In genomic region chr12:52735816-52736632, GRCh38 we compare ENCODE assay signal across 27 cellular contexts. TPM values are rescaled to one million over a fixed set of nuclear protein-coding genes. Genes with fewer than 3 reads are reported as not detected.
DNase-seq lines count a peak whose midpoint lies in the region; ATAC-seq, FAIRE-seq and TF ChIP-seq lines count a peak whose summit lies in the region.
"Had no signal": no experiment of that assay in that cellular context is flagged by ENCODE, and none has a peak within 500 bp of the region (broad histone marks: within the 10 kb centered on the region; RNA-seq: fewer than 3 reads in every experiment).

No MANE protein-coding gene starts in this region.

- intact Hi-C loops in HepG2 (cut with micrococcal nuclease; ENCODE audit: unreplicated experiment), result no loop called here
- intact Hi-C loops in upper lobe of right lung (cut with DNase I), result no loop called here

- no peak for FAIRE-seq in HepG2 (lab: Jason Lieb, UNC)
- FAIRE-seq: A204.1, D721Med, GM12878, GM19239 had no signal

- TF ChIP-seq CTCF in HepG2 (CRISPR knock-in tag; IDR thresholded peaks at IDR 0.05) (no peak), upper lobe of right lung (IDR thresholded peaks at IDR 0.05) (no peak)

- H3K4me3 ChIP-seq in HepG2 (replicated peaks in 1 of 3; ENCODE audit: insufficient read depth in 1 of 3, low read depth in 2 of 3, low read length in 3 of 3) (no peak overlapping the region), upper lobe of right lung (no peak overlapping the region)
- H3K4me3 ChIP-seq: BLaER1 treated with 17β-estradiol and CSF1 and Interleukin-3, amounts not matched to agents 10 nM and 100 nM; GM12878; GM23338; HAP-1 had no signal

- H3K9me3 Mint-ChIP-seq in stimulated activated effector memory CD8-positive, alpha-beta T cell treated with anti-CD3 and anti-CD28 coated beads, Interleukin-12 subunit alpha, Interleukin-12 subunit beta, amount 100 ng/mL, for 72 hours, result no peaks in the 10 kb centered on the region
- H3K9me3 Mint-ChIP-seq: CD4-positive, alpha-beta T cell had no signal

- 0% methylated on average over 5 of the region's 5 CpGs for WGBS in HepG2 (ENCODE audit: low lambda C conversion rate)

- no peaks in the 10 kb centered on the region for H3K79me2 ChIP-seq in HepG2 (ENCODE audit: insufficient read depth, low read length)

- H3K36me3 ChIP-seq in HepG2 (replicated peaks in 1 of 2; ENCODE audit: control insufficient read depth in 1 of 2, insufficient read depth in 2 of 2, low read length in 2 of 2) (no peaks in the 10 kb centered on the region), upper lobe of right lung (no peaks in the 10 kb centered on the region)
- H3K36me3 ChIP-seq: BE2C; BLaER1 treated with 17β-estradiol and CSF1 and Interleukin-3, amounts not matched to agents 10 nM and 100 nM; HAP-1 had no signal

- POLR2A ChIA-PET in HepG2 (lab: Yijun Ruan, JAX), result no interaction called here

- H3K4me3 Mint-ChIP-seq in stimulated activated effector memory CD8-positive, alpha-beta T cell treated with anti-CD3 and anti-CD28 coated beads, Interleukin-12 subunit alpha, Interleukin-12 subunit beta, amount 100 ng/mL, for 72 hours, result no peak overlapping the region
- H3K4me3 Mint-ChIP-seq: CD14-positive monocyte; CD4-positive, alpha-beta T cell; GM23338 had no signal

- H3K4me1 ChIP-seq in HepG2 (ENCODE audit: insufficient read depth, low read length) (no peaks in the 10 kb centered on the region), upper lobe of right lung (no peaks in the 10 kb centered on the region)
- H3K4me1 ChIP-seq: BE2C, HAP-1 had no signal

- peak; percentile 33 for DNase-seq in NCI-H2171 treated with DMSO at 0.1 percent for 48 hours (lab: John Stamatoyannopoulos, UW)
- no peak for DNase-seq in NCI-H2171 (lab: John Stamatoyannopoulos, UW)
- peak; percentile 7 for DNase-seq in NCI-H69 (lab: John Stamatoyannopoulos, UW)
- no peak for DNase-seq in HepG2 (ENCODE audit: low spot score)
- DNase-seq in stimulated activated effector memory CD8-positive, alpha-beta T cell treated with anti-CD3 and anti-CD28 coated beads, Interleukin-12 subunit alpha, Interleukin-12 subunit beta, amount 100 ng/mL, for 72 hours (ENCODE audit: low spot score in 2 of 2), result no peak
- DNase-seq in SK-N-DZ (ENCODE audit: low spot score), result no peak
- DNase-seq in upper lobe of right lung, result no peak
- DNase-seq: ACHN; AML-193; BE2C; CD4-positive, alpha-beta T cell; CD8-positive, alpha-beta memory T cell; DMS 273 treated with DMSO at 0.1 percent for 48 hours; DMS79; EL; GDM1 had no signal

- no TSS peak for BruUV-seq in HepG2 (replicated peaks; lab: Mats Ljungman, UMichigan)

- H3K27ac Mint-ChIP-seq in stimulated activated effector memory CD8-positive, alpha-beta T cell treated with anti-CD3 and anti-CD28 coated beads, Interleukin-12 subunit alpha, Interleukin-12 subunit beta, amount 100 ng/mL, for 72 hours, result no peak overlapping the region
- H3K27ac Mint-ChIP-seq: CD4-positive, alpha-beta T cell; GM23338 had no signal

- TF ChIP-seq POLR2A in HepG2 (IDR thresholded peaks at IDR 0.05; ENCODE audit: insufficient read depth in 1 of 2, low read depth in 2 of 2, low read length in 2 of 2), result no peak

- H2AFZ ChIP-seq in HepG2 (ENCODE audit: low read length), result no peak overlapping the region
- H2AFZ ChIP-seq: GM23338 had no signal

- H3K9me3 ChIP-seq in HepG2 (ENCODE audit: low read length) (no peaks in the 10 kb centered on the region), upper lobe of right lung (no peaks in the 10 kb centered on the region)
- H3K9me3 ChIP-seq: BE2C; BLaER1 treated with 17β-estradiol and CSF1 and Interleukin-3, amounts not matched to agents 10 nM and 100 nM; HAP-1 had no signal

- TF ChIP-seq RAD21 in HepG2 (CRISPR knock-in tag; IDR thresholded peaks at IDR 0.05), result no peak

- no peak for TF ChIP-seq EP300 in HepG2 (IDR thresholded peaks at IDR 0.05; ENCODE audit: low read depth in 2 of 2, low read length in 2 of 2)
- TF ChIP-seq EP300 in HepG2 (CRISPR knock-in tag; IDR thresholded peaks at IDR 0.05; ENCODE audit: borderline replicate concordance), result no peak

- H3K9ac ChIP-seq in HepG2 (ENCODE audit: insufficient read depth, low read depth, low read length), result no peak overlapping the region
- H3K9ac ChIP-seq: BLaER1 treated with 17β-estradiol and CSF1 and Interleukin-3, amounts not matched to agents 10 nM and 100 nM had no signal

- CTCF ChIA-PET in HepG2 (lab: Yijun Ruan, JAX; ENCODE audit: low intra/inter-chr PET ratio, low total read pairs), result no interaction called here

- H3K36me3 Mint-ChIP-seq in stimulated activated effector memory CD8-positive, alpha-beta T cell treated with anti-CD3 and anti-CD28 coated beads, Interleukin-12 subunit alpha, Interleukin-12 subunit beta, amount 100 ng/mL, for 72 hours, result no peaks in the 10 kb centered on the region
- H3K36me3 Mint-ChIP-seq: CD14-positive monocyte; CD8-positive, alpha-beta memory T cell had no signal

- ATAC-seq in HepG2 (no peak), upper lobe of right lung (no peak), GM21717 (IDR thresholded peaks at IDR 0.05; ENCODE audit: unreplicated experiment) (no peak)
- ATAC-seq in stimulated activated effector memory CD8-positive, alpha-beta T cell treated with anti-CD3 and anti-CD28 coated beads, Interleukin-12 subunit alpha, Interleukin-12 subunit beta, amount 100 ng/mL, for 72 hours, result peak; percentile 21
- ATAC-seq: GM12878, GM23338 had no signal

- no peaks in the 10 kb centered on the region for H3K4me1 Mint-ChIP-seq in stimulated activated effector memory CD8-positive, alpha-beta T cell treated with anti-CD3 and anti-CD28 coated beads, Interleukin-12 subunit alpha, Interleukin-12 subunit beta, amount 100 ng/mL, for 72 hours
- H3K4me1 Mint-ChIP-seq: CD14-positive monocyte; CD8-positive, alpha-beta memory T cell; GM23338 had no signal

- no peak overlapping the region for H3K27ac ChIP-seq in HepG2 (ENCODE audit: extremely low read length, insufficient read depth, low read length)
- no peak overlapping the region for H3K27ac ChIP-seq in upper lobe of right lung
- H3K27ac ChIP-seq: 22Rv1; BLaER1 treated with 17β-estradiol and CSF1 and Interleukin-3, amounts not matched to agents 10 nM and 100 nM had no signal

- no peaks in the 10 kb centered on the region for H4K20me1 ChIP-seq in HepG2 (ENCODE audit: insufficient read depth, low read length)
- H4K20me1 ChIP-seq: BLaER1 treated with 17β-estradiol and CSF1 and Interleukin-3, amounts not matched to agents 10 nM and 100 nM had no signal

- H3K4me2 ChIP-seq in HepG2 (ENCODE audit: low read depth, low read length), result no peak overlapping the region
- H3K4me2 ChIP-seq: BLaER1 treated with 17β-estradiol and CSF1 and Interleukin-3, amounts not matched to agents 10 nM and 100 nM; GM23338 had no signal

- H3K27me3 ChIP-seq in HepG2 (ENCODE audit: control insufficient read depth in 1 of 2, insufficient read depth in 2 of 2, low read length in 2 of 2) (peaks cover 2 to 16% of the 10 kb centered on the region in 2 experiments; a peak in 2 of 5 replicates), upper lobe of right lung (peaks cover 20% of the 10 kb centered on the region)
- H3K27me3 ChIP-seq: BLaER1 treated with 17β-estradiol and CSF1 and Interleukin-3, amounts not matched to agents 10 nM and 100 nM had no signal

- in situ Hi-C loops in HepG2 (cut with HindIII; ENCODE audit: extremely low pct_ligation_motif_present, low pct_unique_long_range_greater_than_20kb), result no loop called here

RNA-seq across cellular contexts. Expression of gene KRT77, which starts 32.7 kb away (rescaled TPM):
- total RNA-seq in HepG2 (2016; rRNA removed; fragmentation: Illumina TruSeq; extraction: Trizol), result not detected in 2 replicates
- total RNA-seq in HepG2 (2016; cell fraction: cytosol; rRNA removed; fragmentation: Illumina TruSeq; extraction: Trizol; ENCODE audit: low read depth), result not detected in 2 replicates
- total RNA-seq in HepG2 (2016; cell fraction: insoluble cytoplasmic fraction; rRNA removed; fragmentation: Illumina TruSeq; extraction: Trizol), result not detected in 2 replicates
- not detected in 2 replicates for total RNA-seq in HepG2 (2016; cell fraction: membrane; rRNA removed; fragmentation: Illumina TruSeq; extraction: Trizol)
- total RNA-seq in HepG2 (2016; cell fraction: nucleus; rRNA removed; fragmentation: Illumina TruSeq; extraction: Trizol), result not detected in 2 replicates
- not detected in 2 replicates for polyA plus RNA-seq in HepG2 (2011; rRNA removed)
- polyA plus RNA-seq in HepG2 (2011; cell fraction: cytosol; rRNA removed), result not detected in 2 replicates
- not detected in 2 replicates for polyA plus RNA-seq in HepG2 (2011; cell fraction: nucleus; rRNA removed)
- polyA plus RNA-seq in HepG2 (2012), result not detected in 2 replicates
- polyA plus RNA-seq in HepG2 (2016; cell fraction: cytosol; fragmentation: Illumina TruSeq; extraction: Trizol; ENCODE audit: low read depth), result not detected in 2 replicates
- not detected in 2 replicates for polyA plus RNA-seq in HepG2 (2016; cell fraction: insoluble cytoplasmic fraction; fragmentation: Illumina TruSeq; extraction: Trizol; ENCODE audit: low read depth)
- polyA plus RNA-seq in HepG2 (2016; cell fraction: membrane; fragmentation: Illumina TruSeq; extraction: Trizol; ENCODE audit: low read depth), result not detected in 2 replicates
- polyA plus RNA-seq in HepG2 (2016; cell fraction: nucleus; fragmentation: Illumina TruSeq; extraction: Trizol; ENCODE audit: insufficient read depth, low read depth), result not detected in 2 replicates
- polyA minus RNA-seq in HepG2 (2011; rRNA and poly(A)+ RNA removed; ENCODE audit: low replicate concordance), result not detected in 2 replicates
- polyA minus RNA-seq in HepG2 (2011; cell fraction: cytosol; rRNA and poly(A)+ RNA removed), result not detected in 2 replicates
- not detected in 2 replicates for polyA minus RNA-seq in HepG2 (2011; cell fraction: nucleus; rRNA and poly(A)+ RNA removed)
- not detected in 2 replicates for polyA plus RNA-seq in SK-N-DZ (2014; cell fraction: cytosol; rRNA removed)
- not detected in 2 replicates for polyA plus RNA-seq in SK-N-DZ (2014; cell fraction: nucleus; rRNA removed)
- total RNA-seq in upper lobe of right lung, result not detected
- total RNA-seq: CD8-positive, alpha-beta memory T cell; GM12878; GM23338; H4 had no signal
- polyA plus RNA-seq: CD14-positive monocyte; CD8-positive, alpha-beta memory T cell; GM12878; GM23338 had no signal

RNA-seq across cellular contexts. Expression of gene KRT76, which starts 41.1 kb away (rescaled TPM):
- total RNA-seq in HepG2 (2016; rRNA removed; fragmentation: Illumina TruSeq; extraction: Trizol) (not detected in 2 replicates), upper lobe of right lung (not detected)
- total RNA-seq in HepG2 (2016; cell fraction: cytosol; rRNA removed; fragmentation: Illumina TruSeq; extraction: Trizol; ENCODE audit: low read depth), result not detected in 2 replicates
- not detected in 2 replicates for total RNA-seq in HepG2 (2016; cell fraction: insoluble cytoplasmic fraction; rRNA removed; fragmentation: Illumina TruSeq; extraction: Trizol)
- total RNA-seq in HepG2 (2016; cell fraction: membrane; rRNA removed; fragmentation: Illumina TruSeq; extraction: Trizol), result not detected in 2 replicates
- not detected in 2 replicates for total RNA-seq in HepG2 (2016; cell fraction: nucleus; rRNA removed; fragmentation: Illumina TruSeq; extraction: Trizol)
- not detected in 2 replicates for polyA plus RNA-seq in HepG2 (2011; rRNA removed)
- polyA plus RNA-seq in HepG2 (2011; cell fraction: cytosol; rRNA removed), result not detected in 2 replicates
- not detected in 2 replicates for polyA plus RNA-seq in HepG2 (2011; cell fraction: nucleus; rRNA removed)
- not detected in 2 replicates for polyA plus RNA-seq in HepG2 (2012)
- polyA plus RNA-seq in HepG2 (2016; cell fraction: cytosol; fragmentation: Illumina TruSeq; extraction: Trizol; ENCODE audit: low read depth), result not detected in 2 replicates
- not detected in 2 replicates for polyA plus RNA-seq in HepG2 (2016; cell fraction: insoluble cytoplasmic fraction; fragmentation: Illumina TruSeq; extraction: Trizol; ENCODE audit: low read depth)
- not detected in 2 replicates for polyA plus RNA-seq in HepG2 (2016; cell fraction: membrane; fragmentation: Illumina TruSeq; extraction: Trizol; ENCODE audit: low read depth)
- polyA plus RNA-seq in HepG2 (2016; cell fraction: nucleus; fragmentation: Illumina TruSeq; extraction: Trizol; ENCODE audit: insufficient read depth, low read depth), result not detected in 2 replicates
- not detected in 2 replicates for polyA minus RNA-seq in HepG2 (2011; rRNA and poly(A)+ RNA removed; ENCODE audit: low replicate concordance)
- polyA minus RNA-seq in HepG2 (2011; cell fraction: cytosol; rRNA and poly(A)+ RNA removed), result not detected in 2 replicates
- polyA minus RNA-seq in HepG2 (2011; cell fraction: nucleus; rRNA and poly(A)+ RNA removed), result not detected in 2 replicates
- polyA plus RNA-seq in SK-N-DZ (2014; cell fraction: cytosol; rRNA removed), result not detected in 2 replicates
- polyA plus RNA-seq in SK-N-DZ (2014; cell fraction: nucleus; rRNA removed), result not detected in 2 replicates
- total RNA-seq: CD4-positive, alpha-beta T cell; CD8-positive, alpha-beta memory T cell; GM12878; GM23338; H4 had no signal
- polyA plus RNA-seq: CD14-positive monocyte; CD8-positive, alpha-beta memory T cell; GM12878; GM23338 had no signal

RNA-seq across cellular contexts. Expression of gene KRT1, which starts 55.8 kb away (rescaled TPM):
- total RNA-seq in HepG2 (2016; rRNA removed; fragmentation: Illumina TruSeq; extraction: Trizol), result not detected in 2 replicates
- not detected in 2 replicates for total RNA-seq in HepG2 (2016; cell fraction: cytosol; rRNA removed; fragmentation: Illumina TruSeq; extraction: Trizol; ENCODE audit: low read depth)
- total RNA-seq in HepG2 (2016; cell fraction: insoluble cytoplasmic fraction; rRNA removed; fragmentation: Illumina TruSeq; extraction: Trizol), result not detected in 2 replicates
- not detected in 2 replicates for total RNA-seq in HepG2 (2016; cell fraction: membrane; rRNA removed; fragmentation: Illumina TruSeq; extraction: Trizol)
- total RNA-seq in HepG2 (2016; cell fraction: nucleus; rRNA removed; fragmentation: Illumina TruSeq; extraction: Trizol), result not detected in 2 replicates
- polyA plus RNA-seq in HepG2 (2011; rRNA removed), result not detected in 2 replicates
- not detected in 2 replicates for polyA plus RNA-seq in HepG2 (2011; cell fraction: cytosol; rRNA removed)
- polyA plus RNA-seq in HepG2 (2011; cell fraction: nucleus; rRNA removed), result not detected in 2 replicates
- polyA plus RNA-seq in HepG2 (2012), result not detected in 2 replicates
- not detected in 2 replicates for polyA plus RNA-seq in HepG2 (2016; cell fraction: cytosol; fragmentation: Illumina TruSeq; extraction: Trizol; ENCODE audit: low read depth)
- polyA plus RNA-seq in HepG2 (2016; cell fraction: insoluble cytoplasmic fraction; fragmentation: Illumina TruSeq; extraction: Trizol; ENCODE audit: low read depth), result not detected in 2 replicates
- polyA plus RNA-seq in HepG2 (2016; cell fraction: membrane; fragmentation: Illumina TruSeq; extraction: Trizol; ENCODE audit: low read depth), result not detected in 2 replicates
- not detected in 2 replicates for polyA plus RNA-seq in HepG2 (2016; cell fraction: nucleus; fragmentation: Illumina TruSeq; extraction: Trizol; ENCODE audit: insufficient read depth, low read depth)
- polyA minus RNA-seq in HepG2 (2011; rRNA and poly(A)+ RNA removed; ENCODE audit: low replicate concordance), result not detected in 2 replicates
- polyA minus RNA-seq in HepG2 (2011; cell fraction: cytosol; rRNA and poly(A)+ RNA removed), result not detected in 2 replicates
- polyA minus RNA-seq in HepG2 (2011; cell fraction: nucleus; rRNA and poly(A)+ RNA removed), result not detected in 2 replicates
- polyA plus RNA-seq in SK-N-DZ (2014; cell fraction: cytosol; rRNA removed), result not detected in 2 replicates
- not detected in 2 replicates for polyA plus RNA-seq in SK-N-DZ (2014; cell fraction: nucleus; rRNA removed)
- total RNA-seq in upper lobe of right lung, result 3.5 TPM
- total RNA-seq: CD8-positive, alpha-beta memory T cell; GM12878; GM23338; H4 had no signal
- polyA plus RNA-seq: CD14-positive monocyte, GM12878, GM23338 had no signal

RNA-seq across cellular contexts. Expression of gene KRT3, which starts 59.9 kb away (rescaled TPM):
- not detected in 2 replicates for total RNA-seq in HepG2 (2016; rRNA removed; fragmentation: Illumina TruSeq; extraction: Trizol)
- not detected in 2 replicates for total RNA-seq in HepG2 (2016; cell fraction: cytosol; rRNA removed; fragmentation: Illumina TruSeq; extraction: Trizol; ENCODE audit: low read depth)
- not detected in 2 replicates for total RNA-seq in HepG2 (2016; cell fraction: insoluble cytoplasmic fraction; rRNA removed; fragmentation: Illumina TruSeq; extraction: Trizol)
- total RNA-seq in HepG2 (2016; cell fraction: membrane; rRNA removed; fragmentation: Illumina TruSeq; extraction: Trizol), result not detected in 2 replicates
- total RNA-seq in HepG2 (2016; cell fraction: nucleus; rRNA removed; fragmentation: Illumina TruSeq; extraction: Trizol), result not detected in 2 replicates
- not detected in 2 replicates for polyA plus RNA-seq in HepG2 (2011; rRNA removed)
- not detected in 2 replicates for polyA plus RNA-seq in HepG2 (2011; cell fraction: cytosol; rRNA removed)
- polyA plus RNA-seq in HepG2 (2011; cell fraction: nucleus; rRNA removed), result not detected in 2 replicates
- polyA plus RNA-seq in HepG2 (2012), result not detected in 2 replicates
- polyA plus RNA-seq in HepG2 (2016; cell fraction: cytosol; fragmentation: Illumina TruSeq; extraction: Trizol; ENCODE audit: low read depth), result not detected in 2 replicates
- polyA plus RNA-seq in HepG2 (2016; cell fraction: insoluble cytoplasmic fraction; fragmentation: Illumina TruSeq; extraction: Trizol; ENCODE audit: low read depth), result not detected in 2 replicates
- not detected in 2 replicates for polyA plus RNA-seq in HepG2 (2016; cell fraction: membrane; fragmentation: Illumina TruSeq; extraction: Trizol; ENCODE audit: low read depth)
- not detected in 2 replicates for polyA plus RNA-seq in HepG2 (2016; cell fraction: nucleus; fragmentation: Illumina TruSeq; extraction: Trizol; ENCODE audit: insufficient read depth, low read depth)
- polyA minus RNA-seq in HepG2 (2011; rRNA and poly(A)+ RNA removed; ENCODE audit: low replicate concordance), result not detected in 2 replicates
- not detected in 2 replicates for polyA minus RNA-seq in HepG2 (2011; cell fraction: cytosol; rRNA and poly(A)+ RNA removed)
- not detected in 2 replicates for polyA minus RNA-seq in HepG2 (2011; cell fraction: nucleus; rRNA and poly(A)+ RNA removed)
- polyA plus RNA-seq in SK-N-DZ (2014; cell fraction: cytosol; rRNA removed), result not detected in 2 replicates
- polyA plus RNA-seq in SK-N-DZ (2014; cell fraction: nucleus; rRNA removed), result not detected in 2 replicates
- total RNA-seq in upper lobe of right lung, result not detected
- total RNA-seq: CD4-positive, alpha-beta T cell; CD8-positive, alpha-beta memory T cell; GM12878; GM23338; H4 had no signal
- polyA plus RNA-seq: CD14-positive monocyte; CD8-positive, alpha-beta memory T cell; GM12878; GM23338 had no signal

Comparison
In these comparisons a context has a peak if more than half of its experiments do, and no peak if none do; other contexts are left out.
1. DNase-seq: peak in NCI-H2171 treated with DMSO at 0.1 percent for 48 hours (single experiment) and NCI-H69 (single experiment); none in NCI-H2171 (single experiment), HepG2 (single experiment), stimulated activated effector memory CD8-positive, alpha-beta T cell treated with anti-CD3 and anti-CD28 coated beads, Interleukin-12 subunit alpha, Interleukin-12 subunit beta, amount 100 ng/mL, for 72 hours (0 of 2), SK-N-DZ (single experiment) and upper lobe of right lung (single experiment).